In the genomic region with DNA sequence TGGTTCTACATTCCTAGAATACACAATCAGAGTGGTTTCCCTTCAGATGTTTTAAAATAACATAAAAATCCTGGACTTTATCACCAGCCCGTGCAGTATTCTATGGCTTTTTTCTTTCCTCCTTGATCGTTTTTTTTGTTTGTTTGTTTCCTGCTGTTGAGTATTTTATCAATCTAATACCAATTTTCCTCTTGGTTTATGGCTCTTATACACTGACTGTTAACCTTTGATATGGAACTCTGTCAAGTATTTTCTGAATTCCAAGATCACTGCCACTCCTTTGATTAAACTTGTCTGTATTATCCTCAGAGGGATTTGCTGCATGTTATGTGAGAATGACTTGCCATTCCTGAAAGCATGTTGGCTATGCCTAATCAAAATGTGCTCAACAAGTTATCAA, we compare ENCODE assay signal across 19 cellular contexts.
DNase-seq lines count a peak whose midpoint lies in the region; ATAC-seq, FAIRE-seq and TF ChIP-seq lines count a peak whose summit lies in the region.
"Had no signal": no experiment of that assay in that cellular context is flagged by ENCODE, and none has a peak within 500 bp of the region (broad histone marks: within the 10 kb centered on the region; RNA-seq: fewer than 3 reads in every experiment).

No MANE protein-coding gene starts in this region.

- no peak overlapping the region for H3K4me3 ChIP-seq in HEK293 (ENCODE audit: low read depth, low read length)
- no peak overlapping the region for H3K4me3 ChIP-seq in SK-N-MC
- H3K4me3 ChIP-seq: HAP-1 had no signal

- peak; percentile 9 for FAIRE-seq in urothelium cell line (lab: Jason Lieb, UNC)

- intact Hi-C loops in left colon (cut with DNase I, micrococcal nuclease): no loop called here

- CTCF ChIA-PET in HEK293 (lab: Yijun Ruan, JAX): no interaction called here

- POLR2A ChIA-PET in HEK293 (lab: Yijun Ruan, JAX): no interaction called here

- DNase-seq in SK-N-MC (ENCODE audit: low read depth, low spot score) (no peak), left colon (no peak), urothelium cell line (ENCODE audit: low spot score) (no peak), NCI-H69 (lab: John Stamatoyannopoulos, UW) (no peak), GOT3 (lab: John Stamatoyannopoulos, UW) (no peak)
- DNase-seq: CD4-positive, CD25-positive, alpha-beta regulatory T cell; COR-L47; KG1; NCI-H1417 treated with DMSO at 0.1 percent for 48 hours; NCI-H187 treated with DMSO at 0.1 percent for 48 hours; NCI-H345; NCI-H524 treated with DMSO at 0.1 percent for 48 hours; PC-3; SIG-M5; T-helper 1 cell had no signal

- peaks cover 8% of the 10 kb centered on the region for H3K4me1 ChIP-seq in HEK293 (ENCODE audit: control insufficient read depth, insufficient read depth, low read length)
- H3K4me1 ChIP-seq: HAP-1 had no signal

- H3K9me3 ChIP-seq in HEK293 (ENCODE audit: control insufficient read depth, insufficient read depth, low read depth, low read length): no peaks in the 10 kb centered on the region
- no peaks in the 10 kb centered on the region for H3K9me3 ChIP-seq in SK-N-MC (ENCODE audit: low read depth, low read length)
- H3K9me3 ChIP-seq: HAP-1 had no signal

- no peak overlapping the region for H3K9ac ChIP-seq in SK-N-MC (ENCODE audit: insufficient read length)

- H3K36me3 ChIP-seq in HEK293 (ENCODE audit: control insufficient read depth in 2 of 2, insufficient read depth in 1 of 2, low read length in 2 of 2): no peaks in the 10 kb centered on the region
- no peaks in the 10 kb centered on the region for H3K36me3 ChIP-seq in SK-N-MC (ENCODE audit: insufficient read depth, low read length)
- H3K36me3 ChIP-seq: HAP-1 had no signal

- H3K27ac ChIP-seq in HEK293 (ENCODE audit: extremely low read depth, low read depth, low read length) (no peak overlapping the region), SK-N-MC (0 out of 2 replicates have a peak overlapping the region, but pooled peaks have one; percentile 2)
- H3K27ac ChIP-seq: RWPE1 had no signal

- TF ChIP-seq CTCF in HEK293 (tag by site-specific recombination; IDR thresholded peaks at IDR 0.05): no peak

- ATAC-seq in left colon: peak; percentile 74
- ATAC-seq in HG03175 (IDR thresholded peaks at IDR 0.05; ENCODE audit: unreplicated experiment): no peak
- ATAC-seq: PC-3 had no signal

TF ChIP-seq in HEK293, 187 proteins besides CTCF, POLR2A, EP300 and RAD21:
- TF ChIP-seq, protein P1, sequence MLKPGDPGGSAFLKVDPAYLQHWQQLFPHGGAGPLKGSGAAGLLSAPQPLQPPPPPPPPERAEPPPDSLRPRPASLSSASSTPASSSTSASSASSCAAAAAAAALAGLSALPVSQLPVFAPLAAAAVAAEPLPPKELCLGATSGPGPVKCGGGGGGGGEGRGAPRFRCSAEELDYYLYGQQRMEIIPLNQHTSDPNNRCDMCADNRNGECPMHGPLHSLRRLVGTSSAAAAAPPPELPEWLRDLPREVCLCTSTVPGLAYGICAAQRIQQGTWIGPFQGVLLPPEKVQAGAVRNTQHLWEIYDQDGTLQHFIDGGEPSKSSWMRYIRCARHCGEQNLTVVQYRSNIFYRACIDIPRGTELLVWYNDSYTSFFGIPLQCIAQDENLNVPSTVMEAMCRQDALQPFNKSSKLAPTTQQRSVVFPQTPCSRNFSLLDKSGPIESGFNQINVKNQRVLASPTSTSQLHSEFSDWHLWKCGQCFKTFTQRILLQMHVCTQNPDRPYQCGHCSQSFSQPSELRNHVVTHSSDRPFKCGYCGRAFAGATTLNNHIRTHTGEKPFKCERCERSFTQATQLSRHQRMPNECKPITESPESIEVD (tag by site-specific recombination; IDR thresholded peaks at IDR 0.05): peak; percentile 32; the same call in 1 of the 2 replicates
- TF ChIP-seq ZFP41 (tag by site-specific recombination; IDR thresholded peaks at IDR 0.05; ENCODE audit: borderline replicate concordance): no peak
- TF ChIP-seq, protein P2, sequence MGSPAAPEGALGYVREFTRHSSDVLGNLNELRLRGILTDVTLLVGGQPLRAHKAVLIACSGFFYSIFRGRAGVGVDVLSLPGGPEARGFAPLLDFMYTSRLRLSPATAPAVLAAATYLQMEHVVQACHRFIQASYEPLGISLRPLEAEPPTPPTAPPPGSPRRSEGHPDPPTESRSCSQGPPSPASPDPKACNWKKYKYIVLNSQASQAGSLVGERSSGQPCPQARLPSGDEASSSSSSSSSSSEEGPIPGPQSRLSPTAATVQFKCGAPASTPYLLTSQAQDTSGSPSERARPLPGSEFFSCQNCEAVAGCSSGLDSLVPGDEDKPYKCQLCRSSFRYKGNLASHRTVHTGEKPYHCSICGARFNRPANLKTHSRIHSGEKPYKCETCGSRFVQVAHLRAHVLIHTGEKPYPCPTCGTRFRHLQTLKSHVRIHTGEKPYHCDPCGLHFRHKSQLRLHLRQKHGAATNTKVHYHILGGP (tag by site-specific recombination; IDR thresholded peaks at IDR 0.05): peak; percentile 50; the same call in 1 of the 2 replicates
- TF ChIP-seq, protein P3, sequence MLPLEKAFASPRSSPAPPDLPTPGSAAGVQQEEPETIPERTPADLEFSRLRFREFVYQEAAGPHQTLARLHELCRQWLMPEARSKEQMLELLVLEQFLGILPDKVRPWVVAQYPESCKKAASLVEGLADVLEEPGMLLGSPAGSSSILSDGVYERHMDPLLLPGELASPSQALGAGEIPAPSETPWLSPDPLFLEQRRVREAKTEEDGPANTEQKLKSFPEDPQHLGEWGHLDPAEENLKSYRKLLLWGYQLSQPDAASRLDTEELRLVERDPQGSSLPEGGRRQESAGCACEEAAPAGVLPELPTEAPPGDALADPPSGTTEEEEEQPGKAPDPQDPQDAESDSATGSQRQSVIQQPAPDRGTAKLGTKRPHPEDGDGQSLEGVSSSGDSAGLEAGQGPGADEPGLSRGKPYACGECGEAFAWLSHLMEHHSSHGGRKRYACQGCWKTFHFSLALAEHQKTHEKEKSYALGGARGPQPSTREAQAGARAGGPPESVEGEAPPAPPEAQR (tag by site-specific recombination; IDR thresholded peaks at IDR 0.05): no peak
- TF ChIP-seq, protein P4, sequence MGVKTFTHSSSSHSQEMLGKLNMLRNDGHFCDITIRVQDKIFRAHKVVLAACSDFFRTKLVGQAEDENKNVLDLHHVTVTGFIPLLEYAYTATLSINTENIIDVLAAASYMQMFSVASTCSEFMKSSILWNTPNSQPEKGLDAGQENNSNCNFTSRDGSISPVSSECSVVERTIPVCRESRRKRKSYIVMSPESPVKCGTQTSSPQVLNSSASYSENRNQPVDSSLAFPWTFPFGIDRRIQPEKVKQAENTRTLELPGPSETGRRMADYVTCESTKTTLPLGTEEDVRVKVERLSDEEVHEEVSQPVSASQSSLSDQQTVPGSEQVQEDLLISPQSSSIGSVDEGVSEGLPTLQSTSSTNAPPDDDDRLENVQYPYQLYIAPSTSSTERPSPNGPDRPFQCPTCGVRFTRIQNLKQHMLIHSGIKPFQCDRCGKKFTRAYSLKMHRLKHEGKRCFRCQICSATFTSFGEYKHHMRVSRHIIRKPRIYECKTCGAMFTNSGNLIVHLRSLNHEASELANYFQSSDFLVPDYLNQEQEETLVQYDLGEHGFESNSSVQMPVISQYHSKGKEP (tag by site-specific recombination; IDR thresholded peaks at IDR 0.05): no peak
